18 cellular contexts compared by ENCODE assay signal in the genomic region with DNA sequence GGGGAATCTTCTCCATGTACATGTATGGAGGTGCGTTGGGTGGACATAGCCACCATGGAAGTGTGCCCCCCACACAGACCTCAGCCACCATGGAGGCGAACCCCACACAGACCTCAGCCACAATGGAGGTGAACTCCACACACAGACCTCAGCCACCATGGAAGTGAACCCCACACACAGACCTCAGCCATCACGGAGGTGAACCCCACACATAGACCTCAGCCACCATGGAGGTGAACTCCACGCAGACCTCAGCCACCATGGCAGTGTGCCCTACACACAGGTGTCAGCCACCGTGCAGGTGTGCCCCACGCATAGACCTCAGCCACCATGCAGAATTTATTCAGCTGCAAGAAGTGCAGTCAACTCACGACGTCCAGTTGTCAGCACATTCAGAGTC.
"Had no signal": no experiment of that assay in that cellular context is flagged by ENCODE, and none has a peak within 500 bp of the region (broad histone marks: within the 10 kb centered on the region; RNA-seq: fewer than 3 reads in every experiment).

No MANE protein-coding gene starts in this region.

- DNase-seq: KBM-7, MV-4-11, NCI-H1092, NCI-H1105 treated with DMSO at 0.1 percent for 48 hours, NCI-H1417 treated with DMSO at 0.1 percent for 48 hours, NCI-H146, NCI-H1694 treated with DMSO at 0.1 percent for 48 hours, NCI-H1930, NCI-H2081, NCI-H2107, NCI-H2227 treated with DMSO at 0.1 percent for 48 hours, NCI-H446, NCI-H510A, NCI-H524 treated with DMSO at 0.1 percent for 48 hours, NCI-H774, Right ventricle myocardium superior, RPMI8226, SIG-M5 had no signal
